In the genomic region with DNA sequence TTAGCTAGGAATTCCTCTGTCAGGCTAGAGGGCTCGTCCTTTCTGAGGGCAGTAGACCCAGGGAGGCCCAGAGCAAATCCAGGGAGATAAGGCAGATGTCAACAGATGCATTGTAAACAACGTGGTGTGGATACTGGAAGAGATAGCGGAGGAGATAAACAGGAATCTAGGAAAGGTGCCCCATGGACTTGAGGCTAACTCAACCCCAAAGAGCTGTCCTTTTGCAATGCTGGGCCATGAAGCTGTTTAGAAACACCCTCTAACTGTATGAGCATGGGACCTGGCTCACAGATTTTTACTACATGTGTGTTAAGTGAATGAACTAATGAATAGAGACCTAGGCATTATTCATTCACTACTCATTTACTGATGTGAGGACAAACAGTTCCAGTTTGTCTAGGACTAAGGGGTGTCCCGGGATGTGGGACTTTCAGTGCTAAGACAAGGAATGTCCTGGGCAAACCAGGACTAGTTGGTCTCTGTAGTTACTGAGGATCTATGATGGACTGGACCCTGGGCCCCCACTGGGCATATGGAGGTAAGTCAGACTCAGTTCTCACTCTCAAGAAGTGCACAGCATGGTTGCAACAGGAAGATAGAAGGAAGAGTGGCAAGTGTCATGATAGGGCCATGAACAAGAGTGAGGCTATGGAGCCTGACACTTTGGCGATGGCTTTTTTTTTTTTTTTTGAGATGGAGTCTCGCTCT, we compare ENCODE assay signal across 1 cellular context.
TF ChIP-seq lines count a peak whose summit lies in the region.

No MANE protein-coding gene starts in this region.

TF ChIP-seq in HepG2, 621 proteins besides CTCF, POLR2A, EP300 and RAD21 (continued from another document and continues in another):
- TF ChIP-seq ZFP82 (CRISPR knock-in tag; IDR thresholded peaks at IDR 0.05; ENCODE audit: borderline replicate concordance) (no peak), MTA1 (CRISPR knock-in tag; IDR thresholded peaks at IDR 0.05; ENCODE audit: borderline replicate concordance) (no peak), HDAC2 (CRISPR knock-in tag; IDR thresholded peaks at IDR 0.05) (peak; percentile 91), NFIC (IDR thresholded peaks at IDR 0.05; ENCODE audit: low read length) (peak; percentile 64; the same call in 1 of the 2 replicates), ZNF34 (CRISPR knock-in tag; IDR thresholded peaks at IDR 0.05; ENCODE audit: borderline replicate concordance) (no peak), HDAC6 (IDR thresholded peaks at IDR 0.05; ENCODE audit: low read depth, low read length) (no peak), STAT5B (CRISPR knock-in tag; IDR thresholded peaks at IDR 0.05) (no peak), ZNF879 (CRISPR knock-in tag; IDR thresholded peaks at IDR 0.05) (no peak), PITX1 (CRISPR knock-in tag; IDR thresholded peaks at IDR 0.05) (peak; percentile 92), ZBTB3 (CRISPR knock-in tag; IDR thresholded peaks at IDR 0.05; ENCODE audit: borderline replicate concordance, low read depth) (no peak), ZNF224 (CRISPR knock-in tag; IDR thresholded peaks at IDR 0.05) (0 out of 2 replicates have a peak, but pooled peaks have one; percentile 62), MTF2 (CRISPR knock-in tag; IDR thresholded peaks at IDR 0.05; ENCODE audit: borderline replicate concordance) (no peak), EHMT2 (IDR thresholded peaks at IDR 0.05; ENCODE audit: borderline replicate concordance, low read depth, low read length) (no peak), NCOA2 (CRISPR knock-in tag; IDR thresholded peaks at IDR 0.05) (peak; percentile 97), PTBP1 (IDR thresholded peaks at IDR 0.05; ENCODE audit: low read depth, low read length, poor library complexity, severe bottlenecking) (no peak), ATF7-NPFF (CRISPR knock-in tag; IDR thresholded peaks at IDR 0.05; ENCODE audit: low read depth) (no peak), SNAPC2 (CRISPR knock-in tag; IDR thresholded peaks at IDR 0.05) (no peak; the same call in 1 of the 2 replicates), FOXA1 (IDR thresholded peaks at IDR 0.05) (no peak), FOXA1 (CRISPR knock-in tag; IDR thresholded peaks at IDR 0.05) (peak; percentile 98), GATAD2A (CRISPR knock-in tag; IDR thresholded peaks at IDR 0.05) (peak; percentile 92), NRL (CRISPR knock-in tag; IDR thresholded peaks at IDR 0.05; ENCODE audit: borderline replicate concordance) (no peak), CBX5 (CRISPR knock-in tag; IDR thresholded peaks at IDR 0.05; ENCODE audit: borderline replicate concordance) (no peak), MYNN (CRISPR knock-in tag; IDR thresholded peaks at IDR 0.05; ENCODE audit: low read depth) (no peak), SMAD9 (CRISPR knock-in tag; IDR thresholded peaks at IDR 0.05) (no peak), TAF15 (IDR thresholded peaks at IDR 0.05; ENCODE audit: low read depth, low read length, poor library complexity, severe bottlenecking) (no peak), CBX2 (IDR thresholded peaks at IDR 0.05; ENCODE audit: low read depth, low read length) (no peak), CBX2 (CRISPR knock-in tag; IDR thresholded peaks at IDR 0.05; ENCODE audit: low read depth) (no peak), ZNF605 (CRISPR knock-in tag; IDR thresholded peaks at IDR 0.05) (no peak), MAFF (IDR thresholded peaks at IDR 0.05; ENCODE audit: low read depth, low read length) (no peak), ZNF138 (CRISPR knock-in tag; IDR thresholded peaks at IDR 0.05; ENCODE audit: low read depth) (no peak), ZFX (CRISPR knock-in tag; IDR thresholded peaks at IDR 0.05; ENCODE audit: low read depth) (peak; percentile 48), AHR (CRISPR knock-in tag; IDR thresholded peaks at IDR 0.05) (no peak), RORA (CRISPR knock-in tag; IDR thresholded peaks at IDR 0.05) (no peak), ZNF382 (CRISPR knock-in tag; IDR thresholded peaks at IDR 0.05; ENCODE audit: borderline replicate concordance) (no peak)
- TF ChIP-seq, protein P1, sequence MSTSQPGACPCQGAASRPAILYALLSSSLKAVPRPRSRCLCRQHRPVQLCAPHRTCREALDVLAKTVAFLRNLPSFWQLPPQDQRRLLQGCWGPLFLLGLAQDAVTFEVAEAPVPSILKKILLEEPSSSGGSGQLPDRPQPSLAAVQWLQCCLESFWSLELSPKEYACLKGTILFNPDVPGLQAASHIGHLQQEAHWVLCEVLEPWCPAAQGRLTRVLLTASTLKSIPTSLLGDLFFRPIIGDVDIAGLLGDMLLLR (CRISPR knock-in tag; IDR thresholded peaks at IDR 0.05) = no peak
- TF ChIP-seq, protein P2, sequence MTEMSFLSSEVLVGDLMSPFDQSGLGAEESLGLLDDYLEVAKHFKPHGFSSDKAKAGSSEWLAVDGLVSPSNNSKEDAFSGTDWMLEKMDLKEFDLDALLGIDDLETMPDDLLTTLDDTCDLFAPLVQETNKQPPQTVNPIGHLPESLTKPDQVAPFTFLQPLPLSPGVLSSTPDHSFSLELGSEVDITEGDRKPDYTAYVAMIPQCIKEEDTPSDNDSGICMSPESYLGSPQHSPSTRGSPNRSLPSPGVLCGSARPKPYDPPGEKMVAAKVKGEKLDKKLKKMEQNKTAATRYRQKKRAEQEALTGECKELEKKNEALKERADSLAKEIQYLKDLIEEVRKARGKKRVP (CRISPR knock-in tag; IDR thresholded peaks at IDR 0.05) = peak in 1 of 2 experiments; percentile 54; a peak in 1 of 4 replicates
- TF ChIP-seq, protein P3, sequence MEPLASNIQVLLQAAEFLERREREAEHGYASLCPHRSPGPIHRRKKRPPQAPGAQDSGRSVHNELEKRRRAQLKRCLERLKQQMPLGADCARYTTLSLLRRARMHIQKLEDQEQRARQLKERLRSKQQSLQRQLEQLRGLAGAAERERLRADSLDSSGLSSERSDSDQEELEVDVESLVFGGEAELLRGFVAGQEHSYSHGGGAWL (CRISPR knock-in tag; IDR thresholded peaks at IDR 0.05) = no peak
- TF ChIP-seq, protein P4, sequence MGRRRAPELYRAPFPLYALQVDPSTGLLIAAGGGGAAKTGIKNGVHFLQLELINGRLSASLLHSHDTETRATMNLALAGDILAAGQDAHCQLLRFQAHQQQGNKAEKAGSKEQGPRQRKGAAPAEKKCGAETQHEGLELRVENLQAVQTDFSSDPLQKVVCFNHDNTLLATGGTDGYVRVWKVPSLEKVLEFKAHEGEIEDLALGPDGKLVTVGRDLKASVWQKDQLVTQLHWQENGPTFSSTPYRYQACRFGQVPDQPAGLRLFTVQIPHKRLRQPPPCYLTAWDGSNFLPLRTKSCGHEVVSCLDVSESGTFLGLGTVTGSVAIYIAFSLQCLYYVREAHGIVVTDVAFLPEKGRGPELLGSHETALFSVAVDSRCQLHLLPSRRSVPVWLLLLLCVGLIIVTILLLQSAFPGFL (CRISPR knock-in tag; IDR thresholded peaks at IDR 0.05) = no peak
- TF ChIP-seq, protein P5, sequence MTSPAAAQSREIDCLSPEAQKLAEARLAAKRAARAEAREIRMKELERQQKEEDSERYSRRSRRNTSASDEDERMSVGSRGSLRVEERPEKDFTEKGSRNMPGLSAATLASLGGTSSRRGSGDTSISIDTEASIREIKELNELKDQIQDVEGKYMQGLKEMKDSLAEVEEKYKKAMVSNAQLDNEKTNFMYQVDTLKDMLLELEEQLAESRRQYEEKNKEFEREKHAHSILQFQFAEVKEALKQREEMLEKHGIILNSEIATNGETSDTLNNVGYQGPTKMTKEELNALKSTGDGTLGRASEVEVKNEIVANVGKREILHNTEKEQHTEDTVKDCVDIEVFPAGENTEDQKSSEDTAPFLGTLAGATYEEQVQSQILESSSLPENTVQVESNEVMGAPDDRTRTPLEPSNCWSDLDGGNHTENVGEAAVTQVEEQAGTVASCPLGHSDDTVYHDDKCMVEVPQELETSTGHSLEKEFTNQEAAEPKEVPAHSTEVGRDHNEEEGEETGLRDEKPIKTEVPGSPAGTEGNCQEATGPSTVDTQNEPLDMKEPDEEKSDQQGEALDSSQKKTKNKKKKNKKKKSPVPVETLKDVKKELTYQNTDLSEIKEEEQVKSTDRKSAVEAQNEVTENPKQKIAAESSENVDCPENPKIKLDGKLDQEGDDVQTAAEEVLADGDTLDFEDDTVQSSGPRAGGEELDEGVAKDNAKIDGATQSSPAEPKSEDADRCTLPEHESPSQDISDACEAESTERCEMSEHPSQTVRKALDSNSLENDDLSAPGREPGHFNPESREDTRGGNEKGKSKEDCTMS (CRISPR knock-in tag; conservative IDR thresholded peaks at IDR 0.05) = no peak
- TF ChIP-seq, protein P6, sequence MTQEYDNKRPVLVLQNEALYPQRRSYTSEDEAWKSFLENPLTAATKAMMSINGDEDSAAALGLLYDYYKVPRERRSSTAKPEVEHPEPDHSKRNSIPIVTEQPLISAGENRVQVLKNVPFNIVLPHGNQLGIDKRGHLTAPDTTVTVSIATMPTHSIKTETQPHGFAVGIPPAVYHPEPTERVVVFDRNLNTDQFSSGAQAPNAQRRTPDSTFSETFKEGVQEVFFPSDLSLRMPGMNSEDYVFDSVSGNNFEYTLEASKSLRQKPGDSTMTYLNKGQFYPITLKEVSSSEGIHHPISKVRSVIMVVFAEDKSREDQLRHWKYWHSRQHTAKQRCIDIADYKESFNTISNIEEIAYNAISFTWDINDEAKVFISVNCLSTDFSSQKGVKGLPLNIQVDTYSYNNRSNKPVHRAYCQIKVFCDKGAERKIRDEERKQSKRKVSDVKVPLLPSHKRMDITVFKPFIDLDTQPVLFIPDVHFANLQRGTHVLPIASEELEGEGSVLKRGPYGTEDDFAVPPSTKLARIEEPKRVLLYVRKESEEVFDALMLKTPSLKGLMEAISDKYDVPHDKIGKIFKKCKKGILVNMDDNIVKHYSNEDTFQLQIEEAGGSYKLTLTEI (CRISPR knock-in tag; conservative IDR thresholded peaks at IDR 0.05) = no peak
- TF ChIP-seq, protein P7, sequence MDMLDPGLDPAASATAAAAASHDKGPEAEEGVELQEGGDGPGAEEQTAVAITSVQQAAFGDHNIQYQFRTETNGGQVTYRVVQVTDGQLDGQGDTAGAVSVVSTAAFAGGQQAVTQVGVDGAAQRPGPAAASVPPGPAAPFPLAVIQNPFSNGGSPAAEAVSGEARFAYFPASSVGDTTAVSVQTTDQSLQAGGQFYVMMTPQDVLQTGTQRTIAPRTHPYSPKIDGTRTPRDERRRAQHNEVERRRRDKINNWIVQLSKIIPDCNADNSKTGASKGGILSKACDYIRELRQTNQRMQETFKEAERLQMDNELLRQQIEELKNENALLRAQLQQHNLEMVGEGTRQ (IDR thresholded peaks at IDR 0.05; ENCODE audit: low read depth, low read length) = no peak
- TF ChIP-seq, protein P7 (CRISPR knock-in tag; IDR thresholded peaks at IDR 0.05; ENCODE audit: borderline replicate concordance) = no peak
- TF ChIP-seq, protein P8, sequence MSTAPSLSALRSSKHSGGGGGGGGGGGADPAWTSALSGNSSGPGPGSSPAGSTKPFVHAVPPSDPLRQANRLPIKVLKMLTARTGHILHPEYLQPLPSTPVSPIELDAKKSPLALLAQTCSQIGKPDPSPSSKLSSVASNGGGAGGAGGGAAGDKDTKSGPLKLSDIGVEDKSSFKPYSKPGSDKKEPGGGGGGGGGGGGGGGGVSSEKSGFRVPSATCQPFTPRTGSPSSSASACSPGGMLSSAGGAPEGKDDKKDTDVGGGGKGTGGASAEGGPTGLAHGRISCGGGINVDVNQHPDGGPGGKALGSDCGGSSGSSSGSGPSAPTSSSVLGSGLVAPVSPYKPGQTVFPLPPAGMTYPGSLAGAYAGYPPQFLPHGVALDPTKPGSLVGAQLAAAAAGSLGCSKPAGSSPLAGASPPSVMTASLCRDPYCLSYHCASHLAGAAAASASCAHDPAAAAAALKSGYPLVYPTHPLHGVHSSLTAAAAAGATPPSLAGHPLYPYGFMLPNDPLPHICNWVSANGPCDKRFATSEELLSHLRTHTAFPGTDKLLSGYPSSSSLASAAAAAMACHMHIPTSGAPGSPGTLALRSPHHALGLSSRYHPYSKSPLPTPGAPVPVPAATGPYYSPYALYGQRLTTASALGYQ (CRISPR knock-in tag; IDR thresholded peaks at IDR 0.05) = peak; percentile 82
- TF ChIP-seq, protein P9, sequence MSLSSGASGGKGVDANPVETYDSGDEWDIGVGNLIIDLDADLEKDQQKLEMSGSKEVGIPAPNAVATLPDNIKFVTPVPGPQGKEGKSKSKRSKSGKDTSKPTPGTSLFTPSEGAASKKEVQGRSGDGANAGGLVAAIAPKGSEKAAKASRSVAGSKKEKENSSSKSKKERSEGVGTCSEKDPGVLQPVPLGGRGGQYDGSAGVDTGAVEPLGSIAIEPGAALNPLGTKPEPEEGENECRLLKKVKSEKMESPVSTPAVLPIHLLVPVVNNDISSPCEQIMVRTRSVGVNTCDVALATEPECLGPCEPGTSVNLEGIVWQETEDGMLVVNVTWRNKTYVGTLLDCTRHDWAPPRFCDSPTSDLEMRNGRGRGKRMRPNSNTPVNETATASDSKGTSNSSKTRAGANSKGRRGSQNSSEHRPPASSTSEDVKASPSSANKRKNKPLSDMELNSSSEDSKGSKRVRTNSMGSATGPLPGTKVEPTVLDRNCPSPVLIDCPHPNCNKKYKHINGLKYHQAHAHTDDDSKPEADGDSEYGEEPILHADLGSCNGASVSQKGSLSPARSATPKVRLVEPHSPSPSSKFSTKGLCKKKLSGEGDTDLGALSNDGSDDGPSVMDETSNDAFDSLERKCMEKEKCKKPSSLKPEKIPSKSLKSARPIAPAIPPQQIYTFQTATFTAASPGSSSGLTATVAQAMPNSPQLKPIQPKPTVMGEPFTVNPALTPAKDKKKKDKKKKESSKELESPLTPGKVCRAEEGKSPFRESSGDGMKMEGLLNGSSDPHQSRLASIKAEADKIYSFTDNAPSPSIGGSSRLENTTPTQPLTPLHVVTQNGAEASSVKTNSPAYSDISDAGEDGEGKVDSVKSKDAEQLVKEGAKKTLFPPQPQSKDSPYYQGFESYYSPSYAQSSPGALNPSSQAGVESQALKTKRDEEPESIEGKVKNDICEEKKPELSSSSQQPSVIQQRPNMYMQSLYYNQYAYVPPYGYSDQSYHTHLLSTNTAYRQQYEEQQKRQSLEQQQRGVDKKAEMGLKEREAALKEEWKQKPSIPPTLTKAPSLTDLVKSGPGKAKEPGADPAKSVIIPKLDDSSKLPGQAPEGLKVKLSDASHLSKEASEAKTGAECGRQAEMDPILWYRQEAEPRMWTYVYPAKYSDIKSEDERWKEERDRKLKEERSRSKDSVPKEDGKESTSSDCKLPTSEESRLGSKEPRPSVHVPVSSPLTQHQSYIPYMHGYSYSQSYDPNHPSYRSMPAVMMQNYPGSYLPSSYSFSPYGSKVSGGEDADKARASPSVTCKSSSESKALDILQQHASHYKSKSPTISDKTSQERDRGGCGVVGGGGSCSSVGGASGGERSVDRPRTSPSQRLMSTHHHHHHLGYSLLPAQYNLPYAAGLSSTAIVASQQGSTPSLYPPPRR (CRISPR knock-in tag; IDR thresholded peaks at IDR 0.05; ENCODE audit: borderline replicate concordance) = peak; percentile 96
- TF ChIP-seq, protein P10, sequence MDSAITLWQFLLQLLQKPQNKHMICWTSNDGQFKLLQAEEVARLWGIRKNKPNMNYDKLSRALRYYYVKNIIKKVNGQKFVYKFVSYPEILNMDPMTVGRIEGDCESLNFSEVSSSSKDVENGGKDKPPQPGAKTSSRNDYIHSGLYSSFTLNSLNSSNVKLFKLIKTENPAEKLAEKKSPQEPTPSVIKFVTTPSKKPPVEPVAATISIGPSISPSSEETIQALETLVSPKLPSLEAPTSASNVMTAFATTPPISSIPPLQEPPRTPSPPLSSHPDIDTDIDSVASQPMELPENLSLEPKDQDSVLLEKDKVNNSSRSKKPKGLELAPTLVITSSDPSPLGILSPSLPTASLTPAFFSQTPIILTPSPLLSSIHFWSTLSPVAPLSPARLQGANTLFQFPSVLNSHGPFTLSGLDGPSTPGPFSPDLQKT (CRISPR knock-in tag; IDR thresholded peaks at IDR 0.05; ENCODE audit: borderline replicate concordance) = no peak
